1 cellular context compared by ENCODE assay signal in genomic region chr6:54879188-54879985, GRCh38.
TF ChIP-seq lines count a peak whose summit lies in the region.

No MANE protein-coding gene starts in this region.

TF ChIP-seq in HEK293, 187 proteins besides CTCF, POLR2A, EP300 and RAD21 (continued from another document):
- TF ChIP-seq ZSCAN5A (tag by site-specific recombination; IDR thresholded peaks at IDR 0.05) (no peak; the same call in 1 of the 2 replicates), ZNF76 (tag by site-specific recombination; IDR thresholded peaks at IDR 0.05; ENCODE audit: borderline replicate concordance, low read depth) (no peak; the same call in 1 of the 2 replicates), TSHZ1 (tag by site-specific recombination; IDR thresholded peaks at IDR 0.05; ENCODE audit: borderline replicate concordance) (peak; percentile 56; the same call in 1 of the 2 replicates), ZBTB17 (tag by site-specific recombination; IDR thresholded peaks at IDR 0.05) (peak; percentile 84), ZNF140 (tag by site-specific recombination; IDR thresholded peaks at IDR 0.05) (no peak), WT1 (tag by site-specific recombination; IDR thresholded peaks at IDR 0.05) (peak; percentile 100), ZNF292 (tag by site-specific recombination; IDR thresholded peaks at IDR 0.05; ENCODE audit: borderline replicate concordance, low read depth) (no peak), ZNF549 (tag by site-specific recombination; IDR thresholded peaks at IDR 0.05) (no peak), ZBTB48 (tag by site-specific recombination; IDR thresholded peaks at IDR 0.05) (peak; percentile 50; the same call in 1 of the 2 replicates), ZNF121 (tag by site-specific recombination; IDR thresholded peaks at IDR 0.05) (peak; percentile 48; the same call in 1 of the 2 replicates), ZNF747 (tag by site-specific recombination; IDR thresholded peaks at IDR 0.05) (no peak), REPIN1 (tag by site-specific recombination; IDR thresholded peaks at IDR 0.05; ENCODE audit: low read depth) (no peak), ZNF341 (tag by site-specific recombination; IDR thresholded peaks at IDR 0.05; ENCODE audit: low read depth) (peak; percentile 44; the same call in 1 of the 2 replicates), ZNF654 (tag by site-specific recombination; IDR thresholded peaks at IDR 0.05; ENCODE audit: low read depth) (no peak), ZNF658 (tag by site-specific recombination; IDR thresholded peaks at IDR 0.05) (no peak), ZNF704 (tag by site-specific recombination; IDR thresholded peaks at IDR 0.05) (no peak), SALL2 (tag by site-specific recombination; IDR thresholded peaks at IDR 0.05; ENCODE audit: borderline replicate concordance) (no peak), ZNF280D (tag by site-specific recombination; IDR thresholded peaks at IDR 0.05) (no peak), ZNF624 (tag by site-specific recombination; IDR thresholded peaks at IDR 0.05) (no peak), ZNF26 (tag by site-specific recombination; IDR thresholded peaks at IDR 0.05) (no peak), ZBTB49 (tag by site-specific recombination; IDR thresholded peaks at IDR 0.05; ENCODE audit: low read depth) (0 out of 2 replicates have a peak, but pooled peaks have one; percentile 11), ZNF677 (tag by site-specific recombination; IDR thresholded peaks at IDR 0.05) (no peak), ZNF10 (tag by site-specific recombination; IDR thresholded peaks at IDR 0.05) (peak; percentile 54; the same call in 1 of the 2 replicates), ZNF792 (tag by site-specific recombination; IDR thresholded peaks at IDR 0.05) (no peak), ZNF24 (tag by site-specific recombination; IDR thresholded peaks at IDR 0.05) (peak; percentile 93), ZNF148 (tag by site-specific recombination; IDR thresholded peaks at IDR 0.05; ENCODE audit: borderline replicate concordance) (no peak), PRDM4 (tag by site-specific recombination; IDR thresholded peaks at IDR 0.05) (peak; percentile 92), GLI2 (tag by site-specific recombination; IDR thresholded peaks at IDR 0.05; ENCODE audit: borderline replicate concordance, low read depth) (peak; percentile 92), ZFP3 (tag by site-specific recombination; IDR thresholded peaks at IDR 0.05; ENCODE audit: low read depth) (0 out of 2 replicates have a peak, but pooled peaks have one; percentile 38), ZNF248 (tag by site-specific recombination; IDR thresholded peaks at IDR 0.05) (no peak), ZNF350 (tag by site-specific recombination; IDR thresholded peaks at IDR 0.05) (no peak)
TF ChIP-seq in HEK293: peak in this region for 85.
